8 cellular contexts compared by ENCODE assay signal in genomic region chr1:55443175-55443933, GRCh38.
DNase-seq lines count a peak whose midpoint lies in the region; ATAC-seq, FAIRE-seq and TF ChIP-seq lines count a peak whose summit lies in the region.

No MANE protein-coding gene starts in this region.

- H3K27ac ChIP-seq in psoas muscle = peak overlapping the region; percentile 65

- intact Hi-C loops in psoas muscle (cut with DNase I) = no loop called here

- no peak overlapping the region for H3K4me3 ChIP-seq in psoas muscle

- ATAC-seq in psoas muscle (peak; percentile 98 to 99 (median 98)), GM18867 (IDR thresholded peaks at IDR 0.05; ENCODE audit: unreplicated experiment) (no peak)

- DNase-seq in GM04503 (ENCODE audit: low read depth) (peak; percentile 98), RCC 7860 (ENCODE audit: low spot score) (peak; percentile 92), fibroblast of peridontal ligament (ENCODE audit: extremely low read depth) (peak; percentile 100), psoas muscle (peak; percentile 87 to 90), NCI-H146 treated with DMSO at 0.1 percent for 48 hours (lab: John Stamatoyannopoulos, UW; ENCODE audit: unreplicated experiment) (no peak), NCI-H2081 (lab: John Stamatoyannopoulos, UW) (no peak), RPMI8226 (no peak)

- H3K4me1 ChIP-seq in psoas muscle = peaks cover 6% of the 10 kb centered on the region

- WGBS in psoas muscle, 3 donors = 14 to 31% (median 29%) methylated on average over 7 of the region's 7 CpGs

- H3K9me3 ChIP-seq in psoas muscle = no peaks in the 10 kb centered on the region

- H3K36me3 ChIP-seq in psoas muscle (ENCODE audit: insufficient read depth in 1 of 2, low read depth in 1 of 2) = no peaks in the 10 kb centered on the region

- TF ChIP-seq CTCF in psoas muscle (IDR thresholded peaks at IDR 0.05) = no peak

- H3K27me3 ChIP-seq in psoas muscle (ENCODE audit: insufficient read depth in 3 of 3, low read length in 2 of 3) = no peaks in the 10 kb centered on the region

- FAIRE-seq in RCC 7860 (lab: Jason Lieb, UNC) = peak; percentile 82

Comparison
In these comparisons a context has a peak if more than half of its experiments do, and no peak if none do; other contexts are left out.
1. DNase-seq: peak in GM04503 (single experiment), RCC 7860 (single experiment), fibroblast of peridontal ligament (single experiment) and psoas muscle (2 of 2); none in NCI-H146 treated with DMSO at 0.1 percent for 48 hours (single experiment), NCI-H2081 (0 of 2) and RPMI8226 (single experiment).